Comparison of ENCODE assay signal across 26 cellular contexts in genomic region chr7:46775020-46775419, GRCh38.
"Had no signal": no experiment of that assay in that cellular context is flagged by ENCODE, and none has a peak within 500 bp of the region (broad histone marks: within the 10 kb centered on the region; RNA-seq: fewer than 3 reads in every experiment).

No MANE protein-coding gene starts in this region.

- H3K4me3 ChIP-seq: adrenal gland, breast epithelium, MG63, SK-N-MC had no signal

- ATAC-seq: activated CD4-positive, alpha-beta T cell treated with anti-CD3 and anti-CD28 coated beads for 36 hours; activated CD8-positive, alpha-beta memory T cell treated with anti-CD3 and anti-CD28 coated beads, Interleukin-2, amount 10 ng/mL, durations not matched to agents 7 days and 5 days; activated T-helper 17 cell treated with anti-CD3 and anti-CD28 coated beads, Interleukin-2, amount 50 U/mL, for 72 hours; Panc1 had no signal

- H3K27me3 ChIP-seq: adrenal gland, breast epithelium, MG63 had no signal

- H3K36me3 Mint-ChIP-seq: activated CD8-positive, alpha-beta memory T cell treated with anti-CD3 and anti-CD28 coated beads, Interleukin-2, amount 10 ng/mL, durations not matched to agents 7 days and 5 days; activated naive CD8-positive, alpha-beta T cell had no signal

- H3K27ac Mint-ChIP-seq: activated CD4-positive, alpha-beta T cell treated with anti-CD3 and anti-CD28 coated beads for 36 hours; activated CD8-positive, alpha-beta memory T cell treated with anti-CD3 and anti-CD28 coated beads, Interleukin-2, amount 10 ng/mL, durations not matched to agents 7 days and 5 days; activated naive CD4-positive, alpha-beta T cell treated with anti-CD3 and anti-CD28 coated beads for 36 hours; activated naive CD8-positive, alpha-beta T cell; activated T-helper 17 cell treated with anti-CD3 and anti-CD28 coated beads, Interleukin-2, amount 50 U/mL, for 72 hours had no signal

- H3K4me1 ChIP-seq: adrenal gland, breast epithelium had no signal

- DNase-seq: activated CD4-positive, alpha-beta T cell treated with anti-CD3 and anti-CD28 coated beads for 36 hours; activated CD8-positive, alpha-beta memory T cell treated with anti-CD3 and anti-CD28 coated beads, Interleukin-2, amount 10 ng/mL, durations not matched to agents 7 days and 5 days; activated gamma-delta T cell; activated naive CD4-positive, alpha-beta T cell treated with anti-CD3 and anti-CD28 coated beads for 36 hours; activated T-cell treated with anti-CD3 and anti-CD28 coated beads, Interleukin-2, amount 50 U/mL, for 48 hours; adrenal gland; anterior cingulate cortex; caudate nucleus; MG63; NCI-H1105; NCI-H1436; NCI-H1694 treated with DMSO at 0.1 percent for 48 hours; NCI-H2081; NCI-H510A treated with DMSO at 0.1 percent for 48 hours; NCI-H69; NK-92 treated with Interleukin-12 subunit alpha and Interleukin-12 subunit beta, amount 100 ng/mL, for 24 hours; OCI-M1; RPMI8226; T-helper 1 cell; WERI-Rb-1 had no signal

- H3K4me2 ChIP-seq: KMS-11 had no signal

- H3K27me3 Mint-ChIP-seq: activated CD4-positive, alpha-beta T cell treated with anti-CD3 and anti-CD28 coated beads for 36 hours; activated CD8-positive, alpha-beta memory T cell treated with anti-CD3 and anti-CD28 coated beads, Interleukin-2, amount 10 ng/mL, durations not matched to agents 7 days and 5 days; activated naive CD8-positive, alpha-beta T cell; activated T-helper 17 cell treated with anti-CD3 and anti-CD28 coated beads, Interleukin-2, amount 50 U/mL, for 72 hours had no signal

- H3K9me3 ChIP-seq: adrenal gland had no signal

- H3K4me1 Mint-ChIP-seq: activated CD4-positive, alpha-beta T cell treated with anti-CD3 and anti-CD28 coated beads for 36 hours; activated CD8-positive, alpha-beta memory T cell treated with anti-CD3 and anti-CD28 coated beads, Interleukin-2, amount 10 ng/mL, durations not matched to agents 7 days and 5 days; activated T-helper 17 cell treated with anti-CD3 and anti-CD28 coated beads, Interleukin-2, amount 50 U/mL, for 72 hours had no signal

- H3K36me3 ChIP-seq: adrenal gland, breast epithelium, MG63, WERI-Rb-1 had no signal

- H3K27ac ChIP-seq: adrenal gland, breast epithelium, KMS-11, SK-N-MC, WERI-Rb-1 had no signal

- H3K9ac ChIP-seq: KMS-11 had no signal

- H3K4me3 Mint-ChIP-seq: activated CD4-positive, alpha-beta T cell treated with anti-CD3 and anti-CD28 coated beads for 36 hours; activated CD8-positive, alpha-beta memory T cell treated with anti-CD3 and anti-CD28 coated beads, Interleukin-2, amount 10 ng/mL, durations not matched to agents 7 days and 5 days; activated naive CD4-positive, alpha-beta T cell treated with anti-CD3 and anti-CD28 coated beads for 36 hours; activated naive CD8-positive, alpha-beta T cell; activated T-helper 17 cell treated with anti-CD3 and anti-CD28 coated beads, Interleukin-2, amount 50 U/mL, for 72 hours had no signal
